1 cellular context compared by ENCODE assay signal in genomic region chr15:90893175-90894090, GRCh38.
TF ChIP-seq lines count a peak whose summit lies in the region.

No MANE protein-coding gene starts in this region.

TF ChIP-seq in HepG2, 621 proteins besides CTCF, POLR2A, EP300 and RAD21 (continued from another document and continues in another):
- TF ChIP-seq ZFP90 (CRISPR knock-in tag; IDR thresholded peaks at IDR 0.05; ENCODE audit: borderline replicate concordance), result 0 out of 2 replicates have a peak, but pooled peaks have one; percentile 38
- TF ChIP-seq, protein P1, sequence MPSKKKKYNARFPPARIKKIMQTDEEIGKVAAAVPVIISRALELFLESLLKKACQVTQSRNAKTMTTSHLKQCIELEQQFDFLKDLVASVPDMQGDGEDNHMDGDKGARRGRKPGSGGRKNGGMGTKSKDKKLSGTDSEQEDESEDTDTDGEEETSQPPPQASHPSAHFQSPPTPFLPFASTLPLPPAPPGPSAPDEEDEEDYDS (CRISPR knock-in tag; IDR thresholded peaks at IDR 0.05), result no peak
- TF ChIP-seq, protein P2, sequence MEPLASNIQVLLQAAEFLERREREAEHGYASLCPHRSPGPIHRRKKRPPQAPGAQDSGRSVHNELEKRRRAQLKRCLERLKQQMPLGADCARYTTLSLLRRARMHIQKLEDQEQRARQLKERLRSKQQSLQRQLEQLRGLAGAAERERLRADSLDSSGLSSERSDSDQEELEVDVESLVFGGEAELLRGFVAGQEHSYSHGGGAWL (CRISPR knock-in tag; IDR thresholded peaks at IDR 0.05), result no peak
- TF ChIP-seq SOX5 (CRISPR knock-in tag; IDR thresholded peaks at IDR 0.05; ENCODE audit: borderline replicate concordance), result no peak
- no peak for TF ChIP-seq ARID3A (IDR thresholded peaks at IDR 0.05; ENCODE audit: low read depth, low read length)
- TF ChIP-seq, protein P3, sequence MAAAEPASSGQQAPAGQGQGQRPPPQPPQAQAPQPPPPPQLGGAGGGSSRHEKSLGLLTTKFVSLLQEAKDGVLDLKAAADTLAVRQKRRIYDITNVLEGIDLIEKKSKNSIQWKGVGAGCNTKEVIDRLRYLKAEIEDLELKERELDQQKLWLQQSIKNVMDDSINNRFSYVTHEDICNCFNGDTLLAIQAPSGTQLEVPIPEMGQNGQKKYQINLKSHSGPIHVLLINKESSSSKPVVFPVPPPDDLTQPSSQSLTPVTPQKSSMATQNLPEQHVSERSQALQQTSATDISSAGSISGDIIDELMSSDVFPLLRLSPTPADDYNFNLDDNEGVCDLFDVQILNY (CRISPR knock-in tag; conservative IDR thresholded peaks at IDR 0.05), result no peak
- no peak for TF ChIP-seq ZNF547 (CRISPR knock-in tag; IDR thresholded peaks at IDR 0.05)
- no peak for TF ChIP-seq SNRNP70 (IDR thresholded peaks at IDR 0.05; ENCODE audit: low read depth, low read length)
- TF ChIP-seq ZSCAN9 (CRISPR knock-in tag; IDR thresholded peaks at IDR 0.05; ENCODE audit: borderline replicate concordance), result no peak
- no peak for TF ChIP-seq POLR2AphosphoS2 (IDR thresholded peaks at IDR 0.05; ENCODE audit: low read depth, low read length)
- peak; percentile 58; the same call in 1 of the 2 replicates for TF ChIP-seq ZNF788 (CRISPR knock-in tag; IDR thresholded peaks at IDR 0.05; ENCODE audit: borderline replicate concordance)
- TF ChIP-seq ZNF792 (CRISPR knock-in tag; IDR thresholded peaks at IDR 0.05), result 0 out of 2 replicates have a peak, but pooled peaks have one; percentile 36
- no peak for TF ChIP-seq HNRNPK (IDR thresholded peaks at IDR 0.05; ENCODE audit: low read depth, low read length, poor library complexity, severe bottlenecking)
- peak; percentile 99 for TF ChIP-seq ZNF574 (CRISPR knock-in tag; IDR thresholded peaks at IDR 0.05)
- TF ChIP-seq KDM5B (CRISPR knock-in tag; IDR thresholded peaks at IDR 0.05; ENCODE audit: borderline replicate concordance), result peak; percentile 72; the same call in 1 of the 2 replicates
- no peak for TF ChIP-seq JARID2 (CRISPR knock-in tag; IDR thresholded peaks at IDR 0.05; ENCODE audit: insufficient replicate concordance)
- no peak for TF ChIP-seq ZNF674 (CRISPR knock-in tag; IDR thresholded peaks at IDR 0.05; ENCODE audit: low read depth)
- 0 out of 2 replicates have a peak, but pooled peaks have one; percentile 29 for TF ChIP-seq MIER2 (CRISPR knock-in tag; IDR thresholded peaks at IDR 0.05)
- TF ChIP-seq, protein P4, sequence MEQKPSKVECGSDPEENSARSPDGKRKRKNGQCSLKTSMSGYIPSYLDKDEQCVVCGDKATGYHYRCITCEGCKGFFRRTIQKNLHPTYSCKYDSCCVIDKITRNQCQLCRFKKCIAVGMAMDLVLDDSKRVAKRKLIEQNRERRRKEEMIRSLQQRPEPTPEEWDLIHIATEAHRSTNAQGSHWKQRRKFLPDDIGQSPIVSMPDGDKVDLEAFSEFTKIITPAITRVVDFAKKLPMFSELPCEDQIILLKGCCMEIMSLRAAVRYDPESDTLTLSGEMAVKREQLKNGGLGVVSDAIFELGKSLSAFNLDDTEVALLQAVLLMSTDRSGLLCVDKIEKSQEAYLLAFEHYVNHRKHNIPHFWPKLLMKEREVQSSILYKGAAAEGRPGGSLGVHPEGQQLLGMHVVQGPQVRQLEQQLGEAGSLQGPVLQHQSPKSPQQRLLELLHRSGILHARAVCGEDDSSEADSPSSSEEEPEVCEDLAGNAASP (CRISPR knock-in tag; IDR thresholded peaks at IDR 0.05; ENCODE audit: borderline replicate concordance), result peak; percentile 41; the same call in 1 of the 2 replicates
- TF ChIP-seq MAX (IDR thresholded peaks at IDR 0.05), result peak; percentile 46; the same call in 1 of the 2 replicates
- TF ChIP-seq ZNF652 (CRISPR knock-in tag; IDR thresholded peaks at IDR 0.05; ENCODE audit: borderline replicate concordance, low read depth), result no peak
- no peak for TF ChIP-seq NFYC (CRISPR knock-in tag; IDR thresholded peaks at IDR 0.05)
- no peak for TF ChIP-seq HMG20B (CRISPR knock-in tag; conservative IDR thresholded peaks at IDR 0.05)
- TF ChIP-seq THAP11 (CRISPR knock-in tag; IDR thresholded peaks at IDR 0.05), result peak; percentile 70; the same call in 1 of the 2 replicates
- TF ChIP-seq RBM39 (IDR thresholded peaks at IDR 0.05; ENCODE audit: low read depth, low read length, poor library complexity, severe bottlenecking), result no peak
- no peak for TF ChIP-seq TBX3 (IDR thresholded peaks at IDR 0.05; ENCODE audit: borderline replicate concordance)
- no peak for TF ChIP-seq ZHX1 (CRISPR knock-in tag; IDR thresholded peaks at IDR 0.05; ENCODE audit: low read depth)
- no peak for TF ChIP-seq ZNF335 (CRISPR knock-in tag; IDR thresholded peaks at IDR 0.05)
- no peak for TF ChIP-seq HHEX (CRISPR knock-in tag; IDR thresholded peaks at IDR 0.05)
- no peak for TF ChIP-seq IRF2 (CRISPR knock-in tag; IDR thresholded peaks at IDR 0.05)
- no peak for TF ChIP-seq GTF3A (CRISPR knock-in tag; conservative IDR thresholded peaks at IDR 0.05)
- TF ChIP-seq HOXA5 (CRISPR knock-in tag; IDR thresholded peaks at IDR 0.05), result no peak
- no peak for TF ChIP-seq NFIC (IDR thresholded peaks at IDR 0.05; ENCODE audit: low read length)
- no peak for TF ChIP-seq NR2F6 (IDR thresholded peaks at IDR 0.05)
- no peak for TF ChIP-seq NR2F6 (CRISPR knock-in tag; IDR thresholded peaks at IDR 0.05)
- TF ChIP-seq, protein P5, sequence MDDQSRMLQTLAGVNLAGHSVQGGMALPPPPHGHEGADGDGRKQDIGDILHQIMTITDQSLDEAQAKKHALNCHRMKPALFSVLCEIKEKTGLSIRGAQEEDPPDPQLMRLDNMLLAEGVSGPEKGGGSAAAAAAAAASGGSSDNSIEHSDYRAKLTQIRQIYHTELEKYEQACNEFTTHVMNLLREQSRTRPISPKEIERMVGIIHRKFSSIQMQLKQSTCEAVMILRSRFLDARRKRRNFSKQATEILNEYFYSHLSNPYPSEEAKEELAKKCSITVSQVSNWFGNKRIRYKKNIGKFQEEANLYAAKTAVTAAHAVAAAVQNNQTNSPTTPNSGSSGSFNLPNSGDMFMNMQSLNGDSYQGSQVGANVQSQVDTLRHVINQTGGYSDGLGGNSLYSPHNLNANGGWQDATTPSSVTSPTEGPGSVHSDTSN (CRISPR knock-in tag; IDR thresholded peaks at IDR 0.05; ENCODE audit: borderline replicate concordance), result no peak
- TF ChIP-seq CSRNP1 (CRISPR knock-in tag; IDR thresholded peaks at IDR 0.05), result no peak
- no peak for TF ChIP-seq NONO (IDR thresholded peaks at IDR 0.05)
- TF ChIP-seq NONO (CRISPR knock-in tag; conservative IDR thresholded peaks at IDR 0.05), result peak; percentile 39; the same call in 1 of the 2 replicates
- no peak for TF ChIP-seq NCOR1 (IDR thresholded peaks at IDR 0.05; ENCODE audit: borderline replicate concordance, low read length)
- no peak for TF ChIP-seq ZNF329 (CRISPR knock-in tag; IDR thresholded peaks at IDR 0.05; ENCODE audit: low read depth)
- TF ChIP-seq ZNF749 (CRISPR knock-in tag; IDR thresholded peaks at IDR 0.05; ENCODE audit: borderline replicate concordance), result no peak
- no peak for TF ChIP-seq CBX2 (IDR thresholded peaks at IDR 0.05; ENCODE audit: low read depth, low read length)
- no peak for TF ChIP-seq CBX2 (CRISPR knock-in tag; IDR thresholded peaks at IDR 0.05; ENCODE audit: low read depth)
- no peak for TF ChIP-seq MIER3 (CRISPR knock-in tag; IDR thresholded peaks at IDR 0.05; ENCODE audit: borderline replicate concordance)
- TF ChIP-seq, protein P6, sequence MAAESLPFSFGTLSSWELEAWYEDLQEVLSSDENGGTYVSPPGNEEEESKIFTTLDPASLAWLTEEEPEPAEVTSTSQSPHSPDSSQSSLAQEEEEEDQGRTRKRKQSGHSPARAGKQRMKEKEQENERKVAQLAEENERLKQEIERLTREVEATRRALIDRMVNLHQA (CRISPR knock-in tag; IDR thresholded peaks at IDR 0.05), result no peak
- no peak for TF ChIP-seq PPARG (CRISPR knock-in tag; conservative IDR thresholded peaks at IDR 0.05)
- TF ChIP-seq ZNF20 (CRISPR knock-in tag; IDR thresholded peaks at IDR 0.05), result no peak
- TF ChIP-seq KLF12 (CRISPR knock-in tag; IDR thresholded peaks at IDR 0.05; ENCODE audit: borderline replicate concordance), result 0 out of 2 replicates have a peak, but pooled peaks have one; percentile 53
- TF ChIP-seq AGO1 (IDR thresholded peaks at IDR 0.05; ENCODE audit: low read depth, low read length, poor library complexity, severe bottlenecking), result no peak
- no peak for TF ChIP-seq DNMT3B (CRISPR knock-in tag; conservative IDR thresholded peaks at IDR 0.05)
- TF ChIP-seq RNF2 (conservative IDR thresholded peaks at IDR 0.05; ENCODE audit: low read depth), result no peak
- no peak for TF ChIP-seq SAFB2 (CRISPR knock-in tag; IDR thresholded peaks at IDR 0.05; ENCODE audit: borderline replicate concordance, low read depth)
- TF ChIP-seq CEBPG (CRISPR knock-in tag; IDR thresholded peaks at IDR 0.05), result no peak
- TF ChIP-seq PITX1 (CRISPR knock-in tag; IDR thresholded peaks at IDR 0.05), result no peak
- no peak for TF ChIP-seq ZNF383 (CRISPR knock-in tag; IDR thresholded peaks at IDR 0.05; ENCODE audit: borderline replicate concordance)
- TF ChIP-seq ZNF138 (CRISPR knock-in tag; IDR thresholded peaks at IDR 0.05; ENCODE audit: low read depth), result no peak
- TF ChIP-seq ZNF256 (CRISPR knock-in tag; conservative IDR thresholded peaks at IDR 0.05), result no peak
